Comparison of ENCODE assay signal across 8 cellular contexts in the genomic region with DNA sequence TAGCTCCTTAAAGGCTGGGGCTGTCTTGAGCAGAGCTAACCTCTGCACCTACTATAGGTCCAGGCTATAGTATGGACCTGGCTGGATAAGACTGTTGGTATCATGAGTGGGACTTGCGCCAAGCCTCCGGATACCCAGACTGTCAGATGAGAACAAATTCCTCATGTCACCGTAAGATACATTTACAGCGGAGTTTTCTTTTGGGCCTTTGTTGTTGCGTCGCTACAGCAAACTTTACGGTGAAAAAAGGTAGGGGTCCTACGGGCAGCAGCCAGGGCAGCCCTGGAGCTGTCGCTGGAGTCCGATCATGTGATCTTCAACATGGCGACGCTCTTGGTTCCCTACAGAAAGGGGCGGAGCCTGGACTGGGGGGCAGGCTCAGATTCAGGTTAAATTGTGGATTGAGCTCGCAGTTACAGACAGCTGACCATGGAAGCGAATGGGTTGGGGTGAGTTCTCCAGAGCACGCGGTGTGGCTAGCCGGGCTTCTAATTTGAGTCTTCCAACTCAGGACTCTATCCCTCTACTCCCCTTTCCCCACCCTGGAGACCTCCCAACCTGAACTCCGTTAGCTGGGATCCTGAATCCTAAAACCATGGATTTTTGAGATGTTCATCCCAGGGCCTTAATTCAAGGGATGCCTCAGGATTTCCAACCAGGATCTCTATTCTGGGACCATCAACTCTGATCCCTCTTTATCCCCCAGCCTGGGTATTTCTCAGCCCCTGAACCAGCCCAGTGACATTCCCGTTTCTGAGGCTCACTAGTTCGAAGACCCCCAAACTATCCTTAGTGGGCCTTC. TPM values are rescaled to one million over a fixed set of nuclear protein-coding genes. Genes with fewer than 3 reads are reported as not detected.
DNase-seq lines count a peak whose midpoint lies in the region; ATAC-seq, FAIRE-seq and TF ChIP-seq lines count a peak whose summit lies in the region.

A gene (plus strand): TSS at position 418 of the 802 bp plus-strand sequence. CDS start 12 bp downstream, at position 430.

- ATAC-seq in HG02943 (IDR thresholded peaks at IDR 0.05; ENCODE audit: low read depth, unreplicated experiment) (peak; percentile 53), aorta (ENCODE audit: low FRiP score) (peak; percentile 95)

- H3K9me3 Mint-ChIP-seq in astrocyte (ENCODE audit: unreplicated experiment) = peaks cover 2% of the 10 kb centered on the region

- TF ChIP-seq CTCF in GM13977 (IDR thresholded peaks at IDR 0.05; ENCODE audit: extremely low read depth, insufficient read depth, missing control alignments) (no peak), astrocyte (IDR thresholded peaks at IDR 0.05; ENCODE audit: insufficient read depth, low read depth, low read length) (no peak)

- H3K27ac ChIP-seq in astrocyte (ENCODE audit: low read depth, low read length) = peak within 1 kb of the TSS; percentile 55
- H3K27ac ChIP-seq in rectal smooth muscle tissue (ENCODE audit: low read depth, low read length) = peak within 1 kb of the TSS; percentile 84
- peak within 1 kb of the TSS in 1 of 2 donors; percentile 60 for H3K27ac ChIP-seq in aorta (ENCODE audit: low read depth in 1 of 2, low read length in 2 of 2)

- peaks cover 50% of the 10 kb centered on the region for H3K79me2 ChIP-seq in astrocyte (ENCODE audit: insufficient read depth, low read length)

- no peaks in the 10 kb centered on the region for H3K27me3 Mint-ChIP-seq in astrocyte (ENCODE audit: low read depth, unreplicated experiment)

- H3K4me3 ChIP-seq in astrocyte (ENCODE audit: insufficient read depth, low read depth, low read length) (peak within 1 kb of the TSS; percentile 70), rectal smooth muscle tissue (ENCODE audit: low read length) (peak within 1 kb of the TSS; percentile 91), aorta (ENCODE audit: low read length in 2 of 2) (peak within 1 kb of the TSS; percentile 74 to 89)

- H3K9me3 ChIP-seq in astrocyte (ENCODE audit: insufficient read depth, low read depth, low read length) (no peaks in the 10 kb centered on the region), aorta (ENCODE audit: control insufficient read depth, low read length) (no peaks in the 10 kb centered on the region)

- H3K4me3 Mint-ChIP-seq in astrocyte (ENCODE audit: unreplicated experiment) = peak within 1 kb of the TSS; percentile 84

- H3K4me2 ChIP-seq in astrocyte (ENCODE audit: low read length) = peak within 1 kb of the TSS; percentile 96

- H3K27me3 ChIP-seq in astrocyte (ENCODE audit: insufficient read depth, low read length) (no peaks in the 10 kb centered on the region), rectal smooth muscle tissue (ENCODE audit: control insufficient read depth, insufficient read depth, low read length) (no peaks in the 10 kb centered on the region), aorta (ENCODE audit: control insufficient read depth in 1 of 2, insufficient read depth in 2 of 2, low read length in 1 of 2) (no peaks in the 10 kb centered on the region)

- H3K4me1 Mint-ChIP-seq in astrocyte (ENCODE audit: low read depth, unreplicated experiment) = peaks cover 18% of the 10 kb centered on the region

- H3K4me1 ChIP-seq in astrocyte (ENCODE audit: insufficient read depth, low read length) (peaks cover 26% of the 10 kb centered on the region), rectal smooth muscle tissue (ENCODE audit: control insufficient read depth, insufficient read depth, low read length) (peaks cover 28% of the 10 kb centered on the region), aorta (ENCODE audit: control insufficient read depth in 1 of 2, insufficient read depth in 2 of 2, low read length in 2 of 2) (no peaks in the 10 kb centered on the region)

- H3K27ac Mint-ChIP-seq in astrocyte (ENCODE audit: unreplicated experiment) = peak within 1 kb of the TSS; percentile 88

- H2AFZ ChIP-seq in astrocyte (ENCODE audit: low read depth, low read length) = peak within 1 kb of the TSS; percentile 92

- peaks cover 12% of the 10 kb centered on the region for H3K36me3 Mint-ChIP-seq in astrocyte (ENCODE audit: low read depth, unreplicated experiment)

- peak; percentile 94 for DNase-seq in GM13977 (ENCODE audit: low spot score)
- peak; percentile 91 for DNase-seq in NCI-H187 treated with DMSO at 0.1 percent for 48 hours (lab: John Stamatoyannopoulos, UW)
- peak; percentile 79 for DNase-seq in T-helper 22 cell (ENCODE audit: low read depth)
- DNase-seq in astrocyte (ENCODE audit: low read depth) = peak; percentile 88
- DNase-seq in hepatic stellate cell (ENCODE audit: low spot score) = peak; percentile 96
- peak; percentile 96 for DNase-seq in aorta

- H4K20me1 ChIP-seq in astrocyte (ENCODE audit: insufficient read depth, low read length) = peaks cover 35% of the 10 kb centered on the region

- H3K9ac ChIP-seq in astrocyte (ENCODE audit: low read length) (peak within 1 kb of the TSS; percentile 83), rectal smooth muscle tissue (ENCODE audit: low read length) (peak within 1 kb of the TSS; percentile 54)

- intact Hi-C loops in aorta (cut with DNase I) = loop anchor here (2.0 to 10.0 kb wide), 5 partner anchors 175 to 483 kb away; a partner anchor contains a TSS

- in situ Hi-C loops in GM13977 (cut with MboI; ENCODE audit: low pct_unique_long_range_greater_than_20kb, low sequenced_read_pairs, unreplicated experiment) = loop anchor here (25.0 kb wide), 1 partner anchor 475 kb away; a partner anchor contains a TSS

- WGBS in aorta, 2 donors = 1% methylated on average over 21 of the region's 21 CpGs

- H3K36me3 ChIP-seq in astrocyte (ENCODE audit: insufficient read depth, low read length) = peaks cover 29% of the 10 kb centered on the region
- peaks cover 35% of the 10 kb centered on the region for H3K36me3 ChIP-seq in rectal smooth muscle tissue (ENCODE audit: control insufficient read depth, insufficient read depth, low read length)
- H3K36me3 ChIP-seq in aorta (ENCODE audit: control insufficient read depth in 1 of 2, insufficient read depth in 2 of 2, low read length in 1 of 2) = peaks cover 0 to 4% of the 10 kb centered on the region in 2 donors

- FAIRE-seq in astrocyte (lab: Jason Lieb, UNC) = peak; percentile 69

RNA-seq across cellular contexts. Expression of the gene that starts here (rescaled TPM):
- total RNA-seq in astrocyte (96.1 and 98.8 TPM in 2 replicates), aorta (10 to 100 TPM; 54.6 to 76.2 TPM)
- polyA plus RNA-seq in aorta = 100 to 1,000 TPM in 1 of 2 donors, 10 to 100 TPM in 1; 74.4 to 128 TPM
